In the genomic region with DNA sequence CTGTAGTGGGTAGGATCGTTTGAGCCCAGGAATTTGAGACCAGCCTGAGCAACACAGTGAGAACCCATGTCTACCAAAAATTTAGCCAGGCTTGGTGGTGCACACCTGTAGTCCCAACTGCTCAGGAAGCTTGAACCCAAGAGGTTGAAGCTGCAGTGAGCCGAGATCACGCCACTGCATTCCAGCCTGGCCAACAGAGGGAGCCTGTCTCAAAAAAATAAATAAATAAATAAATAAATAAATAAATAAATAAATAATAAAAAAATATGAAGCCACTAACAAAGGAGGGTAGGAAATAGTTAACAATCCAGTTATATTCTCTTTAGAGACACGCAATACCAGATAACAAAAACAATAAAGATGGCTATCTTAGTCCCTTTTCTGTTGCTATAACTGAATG, we compare ENCODE assay signal across 11 cellular contexts. TPM values are rescaled to one million over a fixed set of nuclear protein-coding genes. Genes with fewer than 3 reads are reported as not detected.
A peak's percentile ranks its signal among the peaks of the same experiment; 100 is the strongest.
DNase-seq lines count a peak whose midpoint lies in the region; ATAC-seq and TF ChIP-seq lines count a peak whose summit lies in the region.
"Had no signal": no experiment of that assay in that cellular context is flagged by ENCODE, and none has a peak within 500 bp of the region (broad histone marks: within the 10 kb centered on the region; RNA-seq: fewer than 3 reads in every experiment).

No MANE protein-coding gene starts in this region.

- ATAC-seq in Right ventricle myocardium inferior (no peak), foreskin keratinocyte (no peak), HG02938 (IDR thresholded peaks at IDR 0.05; ENCODE audit: unreplicated experiment) (no peak), HG03135 (IDR thresholded peaks at IDR 0.05; ENCODE audit: unreplicated experiment) (no peak)

- intact Hi-C loops in left ventricle myocardium inferior (cut with micrococcal nuclease) (no loop called here), Right ventricle myocardium inferior (cut with DNase I) (no loop called here), uterus (cut with DNase I; ENCODE audit: low total_unique reads) (no loop called here)

- H3K27me3 Mint-ChIP-seq in activated naive CD8-positive, alpha-beta T cell treated with anti-CD3 and anti-CD28 coated beads for 36 hours: no peaks in the 10 kb centered on the region

- H3K36me3 ChIP-seq in left ventricle myocardium inferior: no peaks in the 10 kb centered on the region
- no peaks in the 10 kb centered on the region for H3K36me3 ChIP-seq in uterus
- H3K36me3 ChIP-seq: SJSA1 had no signal

- no peak for DNase-seq in left ventricle myocardium inferior
- no peak for DNase-seq in Right ventricle myocardium inferior (ENCODE audit: missing footprints)
- DNase-seq in SW480 (ENCODE audit: low spot score): peak; percentile 30
- DNase-seq in foreskin keratinocyte: no peak
- DNase-seq in uterus: no peak
- no peak for DNase-seq in activated naive CD8-positive, alpha-beta T cell treated with anti-CD3 and anti-CD28 coated beads for 36 hours
- DNase-seq: IMR-90 had no signal

- no peak overlapping the region for H3K27ac ChIP-seq in left ventricle myocardium inferior (replicated peaks)
- H3K27ac ChIP-seq in foreskin keratinocyte: no peak overlapping the region
- no peak overlapping the region for H3K27ac ChIP-seq in uterus
- H3K27ac ChIP-seq: parathyroid adenoma, SJSA1 had no signal

- TF ChIP-seq POLR2A in uterus (IDR thresholded peaks at IDR 0.05): no peak

- H3K4me3 Mint-ChIP-seq in activated naive CD8-positive, alpha-beta T cell treated with anti-CD3 and anti-CD28 coated beads for 36 hours: no peak overlapping the region

- H3K4me3 ChIP-seq in left ventricle myocardium inferior: no peak overlapping the region
- no peak overlapping the region for H3K4me3 ChIP-seq in uterus
- H3K4me3 ChIP-seq: SJSA1 had no signal

- no peaks in the 10 kb centered on the region for H3K9me3 Mint-ChIP-seq in activated naive CD8-positive, alpha-beta T cell treated with anti-CD3 and anti-CD28 coated beads for 36 hours

- H3K4me1 ChIP-seq in left ventricle myocardium inferior (peaks cover 10% of the 10 kb centered on the region), foreskin keratinocyte (no peaks in the 10 kb centered on the region), uterus (no peaks in the 10 kb centered on the region)

- H3K27ac Mint-ChIP-seq in activated naive CD8-positive, alpha-beta T cell treated with anti-CD3 and anti-CD28 coated beads for 36 hours: no peak overlapping the region

- no peaks in the 10 kb centered on the region for H3K36me3 Mint-ChIP-seq in activated naive CD8-positive, alpha-beta T cell treated with anti-CD3 and anti-CD28 coated beads for 36 hours

- TF ChIP-seq CTCF in left ventricle myocardium inferior (IDR thresholded peaks at IDR 0.05; ENCODE audit: borderline replicate concordance): peak; percentile 65
- TF ChIP-seq CTCF in foreskin keratinocyte (conservative IDR thresholded peaks at IDR 0.05): peak; percentile 49
- peak; percentile 4 to 53 (median 14) for TF ChIP-seq CTCF in uterus (IDR thresholded peaks at IDR 0.05)

- no peaks in the 10 kb centered on the region for H3K4me1 Mint-ChIP-seq in activated naive CD8-positive, alpha-beta T cell treated with anti-CD3 and anti-CD28 coated beads for 36 hours

- H3K27me3 ChIP-seq in left ventricle myocardium inferior (ENCODE audit: low read depth) (no peaks in the 10 kb centered on the region), foreskin keratinocyte (no peaks in the 10 kb centered on the region), uterus (no peaks in the 10 kb centered on the region)
- H3K27me3 ChIP-seq: SJSA1 had no signal

- H3K9me3 ChIP-seq in left ventricle myocardium inferior (replicated peaks) (no peaks in the 10 kb centered on the region), uterus (no peaks in the 10 kb centered on the region)
- H3K9me3 ChIP-seq: SJSA1 had no signal

RNA-seq across cellular contexts. Expression of a gene that starts 11.9 kb away (rescaled TPM):
- total RNA-seq in left ventricle myocardium inferior (2.0 TPM), Right ventricle myocardium inferior (2.5 TPM), foreskin keratinocyte (6.2 and 7.9 TPM in 2 replicates), uterus (1 to 10 TPM; 2.6 to 7.3 (median 5.2) TPM)
- 8.2 and 9.8 TPM in 2 replicates for polyA plus RNA-seq in foreskin keratinocyte
- 1 to 10 TPM; 9.5 to 9.7 TPM for total RNA-seq in activated naive CD8-positive, alpha-beta T cell treated with anti-CD3 and anti-CD28 coated beads for 36 hours

RNA-seq across cellular contexts. Expression of a gene that starts 33.6 kb away (rescaled TPM):
- 13.6 TPM for total RNA-seq in left ventricle myocardium inferior
- total RNA-seq in Right ventricle myocardium inferior: 17.9 TPM
- 3.0 and 4.2 TPM in 2 replicates for total RNA-seq in foreskin keratinocyte
- polyA plus RNA-seq in foreskin keratinocyte: 0.74 and 0.90 TPM in 2 replicates
- total RNA-seq in uterus: 10 to 100 TPM in 3 of 4 donors, 1 to 10 TPM in 1; 3.8 to 18.7 (median 14.9) TPM
- 10 to 100 TPM in 1 of 2 experiments, 1 to 10 TPM in 1; 9.9 to 10.9 TPM for total RNA-seq in activated naive CD8-positive, alpha-beta T cell treated with anti-CD3 and anti-CD28 coated beads for 36 hours

RNA-seq across cellular contexts. Expression of a gene that starts 53.2 kb away (rescaled TPM):
- total RNA-seq in left ventricle myocardium inferior (28.1 TPM), Right ventricle myocardium inferior (28.5 TPM), foreskin keratinocyte (109 and 114 TPM in 2 replicates), uterus (100 to 1,000 TPM in 1 of 4 donors, 10 to 100 TPM in 3; 35.7 to 152 (median 57.9) TPM)
- 131 and 132 TPM in 2 replicates for polyA plus RNA-seq in foreskin keratinocyte
- 10 to 100 TPM; 43.4 to 43.7 TPM for total RNA-seq in activated naive CD8-positive, alpha-beta T cell treated with anti-CD3 and anti-CD28 coated beads for 36 hours

Comparison
In these comparisons a context has a peak if more than half of its experiments do, and no peak if none do; other contexts are left out.
1. CTCF ChIP-seq: peak in every context shown above with its lines; median percentile 65 in left ventricle myocardium inferior; 49 in foreskin keratinocyte; 14 in uterus.